In genomic region chr10:103884681-103885139, GRCh38 we compare ENCODE assay signal across 8 cellular contexts. TPM values are rescaled to one million over a fixed set of nuclear protein-coding genes. Genes with fewer than 3 reads are reported as not detected.
DNase-seq lines count a peak whose midpoint lies in the region; ATAC-seq and TF ChIP-seq lines count a peak whose summit lies in the region.

No MANE protein-coding gene starts in this region.

- intact Hi-C loops in adrenal gland (cut with DNase I) (loop anchor here in 1 of 2 donors (5.0 kb wide), 1 partner anchor 328 kb away; no protein-coding TSS in a partner anchor), gastrocnemius medialis (cut with DNase I; ENCODE audit: low total_unique reads) (loop anchor here (5.0 kb wide), 1 partner anchor 463 kb away; no protein-coding TSS in a partner anchor)

- H3K27me3 ChIP-seq in H9 (ENCODE audit: insufficient read depth, low read length) (no peaks in the 10 kb centered on the region), adrenal gland (no peaks in the 10 kb centered on the region), right atrium auricular region (no peaks in the 10 kb centered on the region), gastrocnemius medialis (no peaks in the 10 kb centered on the region)

- no peaks in the 10 kb centered on the region for H3K4me1 ChIP-seq in H9 (ENCODE audit: insufficient read depth, low read length)
- peaks cover 14 to 36% of the 10 kb centered on the region in 2 donors for H3K4me1 ChIP-seq in adrenal gland (replicated peaks in 1 of 2)
- H3K4me1 ChIP-seq in right atrium auricular region, result peaks cover 0 to 30% of the 10 kb centered on the region in 2 donors
- peaks cover 28 to 44% of the 10 kb centered on the region in 2 donors for H3K4me1 ChIP-seq in gastrocnemius medialis

- H3K36me3 Mint-ChIP-seq in H9 (ENCODE audit: insufficient read depth in 1 of 3, low read depth in 3 of 3), result peaks cover 0 to 10% (median 4%) of the 10 kb centered on the region in 3 experiments; a peak in 5 of 7 replicates

- no peak overlapping the region for H4K8ac ChIP-seq in H9 (replicated peaks; ENCODE audit: insufficient read length, low read depth, low read length)

- H3K4me3 Mint-ChIP-seq in H9, result no peak overlapping the region

- DNase-seq in DMS 273 treated with DMSO at 0.1 percent for 48 hours (lab: John Stamatoyannopoulos, UW) (peak; percentile 35), H9 (peak; percentile 65), NCI-H446 (lab: John Stamatoyannopoulos, UW) (peak; percentile 26 to 64), adrenal gland (peak in 6 of 7 donors; percentile 28 to 64 (median 55)), right atrium auricular region (ENCODE audit: low spot score) (no peak), gastrocnemius medialis (no peak), activated gamma-delta T cell treated with Interleukin-2 at 50 U/mL for 16 hours (no peak)
- no peak for DNase-seq in activated CD8-positive, alpha-beta memory T cell treated with anti-CD3 and anti-CD28 coated beads, Interleukin-2, amount 50 U/mL, for 48 hours

- H2BK5ac ChIP-seq in H9 (ENCODE audit: insufficient read length, low read length), result no peak overlapping the region

- no peaks in the 10 kb centered on the region for H4K20me1 ChIP-seq in H9 (ENCODE audit: control insufficient read depth, insufficient read depth, insufficient read length)

- H3K79me2 ChIP-seq in H9 (ENCODE audit: insufficient read depth, low read length), result no peaks in the 10 kb centered on the region

- no peak overlapping the region for H3K14ac ChIP-seq in H9 (ENCODE audit: insufficient read depth, low read length)

- H3K79me1 ChIP-seq in H9 (ENCODE audit: insufficient read depth, low read depth, low read length, poor library complexity, severe bottlenecking), result no peaks in the 10 kb centered on the region

- H3K56ac ChIP-seq in H9 (ENCODE audit: insufficient read length, low read depth, low read length), result no peak overlapping the region

- no peaks in the 10 kb centered on the region for H3K23me2 ChIP-seq in H9 (ENCODE audit: insufficient read length, low read depth, low read length, poor library complexity, severe bottlenecking)

- H3K27ac ChIP-seq in H9 (ENCODE audit: insufficient read length, low read depth, low read length) (no peak overlapping the region), adrenal gland (no peak overlapping the region), right atrium auricular region (no peak overlapping the region), gastrocnemius medialis (peak overlapping the region in 1 of 4 donors; percentile 1)

- no peak overlapping the region for H2BK12ac ChIP-seq in H9 (ENCODE audit: insufficient read length, low read depth, low read length)

- H3K9me3 ChIP-seq in H9 (ENCODE audit: control insufficient read depth, low read depth, low read length) (no peaks in the 10 kb centered on the region), adrenal gland (replicated peaks in 1 of 3) (no peaks in the 10 kb centered on the region), right atrium auricular region (no peaks in the 10 kb centered on the region), gastrocnemius medialis (no peaks in the 10 kb centered on the region)

- H4K91ac ChIP-seq in H9 (ENCODE audit: insufficient read length, low read depth, low read length), result no peak overlapping the region

- in situ Hi-C loops in gastrocnemius medialis (cut with MboI; ENCODE audit: low sequenced_read_pairs in 4 of 4), result loop anchor here in 3 of 4 donors (10.0 to 25.0 kb wide), 4 partner anchors 103 to 328 kb away; partner anchors contain the start of gene SFR1 (in 1 of the 3)

- ATAC-seq in gastrocnemius medialis, result peak in 1 of 2 donors; percentile 42

- no peaks in the 10 kb centered on the region for H3K27me3 Mint-ChIP-seq in H9 (ENCODE audit: low read depth)

- H2AFZ ChIP-seq in H9 (ENCODE audit: low read length), result no peak overlapping the region

- no peak overlapping the region for H2AK5ac ChIP-seq in H9 (ENCODE audit: insufficient read length, low read length)

- peak; percentile 89 for TF ChIP-seq CTCF in H9 (conservative IDR thresholded peaks at IDR 0.05)
- TF ChIP-seq CTCF in adrenal gland (IDR thresholded peaks at IDR 0.05), result peak; percentile 71 to 79 (median 77)
- TF ChIP-seq CTCF in right atrium auricular region (IDR thresholded peaks at IDR 0.05), result peak; percentile 51 to 79
- TF ChIP-seq CTCF in gastrocnemius medialis (IDR thresholded peaks at IDR 0.05 in 4 of 5, conservative IDR thresholded peaks at IDR 0.05 in 1 of 5), result peak; percentile 46 to 77 (median 69)

- no CpG with 5 or more reads among the region's 3 CpGs for WGBS in H9 (ENCODE audit: extremely low coverage, insufficient read length, low lambda C conversion rate)
- WGBS in adrenal gland, 4 donors, result 39 to 67% (median 56%) methylated on average over 3 of the region's 3 CpGs

- no peak overlapping the region for H2BK15ac ChIP-seq in H9 (ENCODE audit: low read depth, low read length)

- no peak overlapping the region for H3K4me2 ChIP-seq in H9 (ENCODE audit: insufficient read depth, insufficient read length, low read length)

- no peak overlapping the region for H2BK120ac ChIP-seq in H9 (ENCODE audit: low read depth, low read length, poor library complexity, severe bottlenecking)

- H3K4me1 Mint-ChIP-seq in H9, result peaks cover 0 to 7% of the 10 kb centered on the region in 2 experiments; a peak in 2 of 4 replicates

- no peak overlapping the region for H3K9ac ChIP-seq in H9 (ENCODE audit: extremely low read depth, insufficient read length, low read length)

- H3T11ph ChIP-seq in H9 (ENCODE audit: low read length), result no peak overlapping the region

- H3K4ac ChIP-seq in H9 (ENCODE audit: low read depth, low read length), result no peak overlapping the region

- no peak overlapping the region for H2BK20ac ChIP-seq in H9 (ENCODE audit: low read depth, low read length, poor library complexity, severe bottlenecking)

- H4K5ac ChIP-seq in H9 (ENCODE audit: insufficient read length, low read depth, low read length), result no peak overlapping the region

- no peak overlapping the region for H3K18ac ChIP-seq in H9 (ENCODE audit: insufficient read length, low read depth, low read length)

- H3K4me3 ChIP-seq in adrenal gland (no peak overlapping the region), right atrium auricular region (no peak overlapping the region), gastrocnemius medialis (no peak overlapping the region)

- no peak overlapping the region for H3K27ac Mint-ChIP-seq in H9

- H3K36me3 ChIP-seq in adrenal gland (replicated peaks in 1 of 2), result peaks cover 0 to 47% of the 10 kb centered on the region in 2 donors
- H3K36me3 ChIP-seq in right atrium auricular region, result peaks cover 42% of the 10 kb centered on the region
- peaks cover 0 to 26% of the 10 kb centered on the region in 2 donors for H3K36me3 ChIP-seq in gastrocnemius medialis

- H3K23ac ChIP-seq in H9 (ENCODE audit: insufficient read length, low read depth, low read length), result no peak overlapping the region

- no peaks in the 10 kb centered on the region for H3K9me3 Mint-ChIP-seq in H9

- no peak for TF ChIP-seq POLR2A in adrenal gland (IDR thresholded peaks at IDR 0.05)
- no peak for TF ChIP-seq POLR2A in gastrocnemius medialis (IDR thresholded peaks at IDR 0.05)

RNA-seq across cellular contexts. Expression of gene SH3PXD2A, which starts 29.3 kb away (rescaled TPM):
- total RNA-seq in H9 (2021) (4.5 and 4.7 TPM in 2 replicates), adrenal gland (10 to 100 TPM; 14.6 to 34.5 (median 20.1) TPM), right atrium auricular region (10 to 100 TPM; 14.6 to 18.2 TPM), gastrocnemius medialis (10 to 100 TPM in 2 of 4 donors, 1 to 10 TPM in 2; 6.2 to 16.8 (median 11.4) TPM)
- polyA plus RNA-seq in adrenal gland, result 10 to 100 TPM; 10.4 to 19.2 (median 10.5) TPM

RNA-seq across cellular contexts. Expression of gene STN1, which starts 33.3 kb away (rescaled TPM):
- total RNA-seq in H9 (2021), result 10.8 and 11.3 TPM in 2 replicates
- 10 to 100 TPM; 24.5 to 50.7 (median 36.2) TPM for total RNA-seq in adrenal gland
- 10 to 100 TPM; 14.8 to 38.5 (median 18.8) TPM for polyA plus RNA-seq in adrenal gland
- 10 to 100 TPM; 26.8 to 35.3 TPM for total RNA-seq in right atrium auricular region
- 10 to 100 TPM; 15.1 to 24.7 (median 20.5) TPM for total RNA-seq in gastrocnemius medialis

Comparison
In these comparisons a context has a peak if more than half of its experiments do, and no peak if none do; other contexts are left out.
1. DNase-seq: peak in DMS 273 treated with DMSO at 0.1 percent for 48 hours (single experiment), H9 (single experiment), NCI-H446 (2 of 2) and adrenal gland (6 of 7); none in right atrium auricular region (single experiment), gastrocnemius medialis (0 of 2), activated gamma-delta T cell treated with Interleukin-2 at 50 U/mL for 16 hours (single experiment) and activated CD8-positive, alpha-beta memory T cell treated with anti-CD3 and anti-CD28 coated beads, Interleukin-2, amount 50 U/mL, for 48 hours (single experiment).
2. Peak in every context shown above with its lines, with median percentiles within 50 percentile points of each other: CTCF ChIP-seq.